Comparison of ENCODE assay signal across 2 cellular contexts in the genomic region with DNA sequence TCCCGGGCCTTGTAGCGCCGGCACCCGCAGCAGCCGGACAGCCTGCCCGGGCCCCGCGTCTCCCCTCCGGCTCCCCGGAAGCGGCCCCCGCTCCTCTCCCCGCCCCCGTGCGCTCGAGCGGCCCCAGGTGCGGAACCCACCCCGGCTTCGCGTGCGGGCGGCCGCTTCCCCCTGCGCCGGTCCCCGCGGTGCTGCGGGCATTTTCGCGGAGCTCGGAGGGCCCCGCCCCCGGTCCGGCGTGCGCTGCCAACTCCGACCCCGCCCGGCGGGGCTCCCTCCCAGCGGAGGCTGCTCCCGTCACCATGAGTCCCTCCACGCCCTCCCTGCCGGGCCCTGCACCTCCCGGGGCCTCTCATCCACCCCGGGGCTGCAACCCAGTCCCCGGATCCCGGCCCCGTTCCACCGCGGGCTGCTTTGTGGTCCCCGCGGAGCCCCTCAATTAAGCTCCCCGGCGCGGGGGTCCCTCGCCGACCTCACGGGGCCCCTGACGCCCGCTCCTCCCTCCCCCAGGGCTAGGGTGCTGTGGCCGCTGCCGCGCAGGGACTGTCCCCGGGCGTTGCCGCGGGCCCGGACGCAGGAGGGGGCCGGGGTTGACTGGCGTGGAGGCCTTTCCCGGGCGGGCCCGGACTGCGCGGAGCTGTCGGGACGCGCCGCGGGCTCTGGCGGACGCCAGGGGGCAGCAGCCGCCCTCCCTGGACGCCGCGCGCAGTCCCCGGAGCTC.
TF ChIP-seq lines count a peak whose summit lies in the region.

No MANE protein-coding gene starts in this region.

TF ChIP-seq in HEK293, 187 proteins besides CTCF, POLR2A, EP300 and RAD21 (continued from another document):
- TF ChIP-seq, protein P1, sequence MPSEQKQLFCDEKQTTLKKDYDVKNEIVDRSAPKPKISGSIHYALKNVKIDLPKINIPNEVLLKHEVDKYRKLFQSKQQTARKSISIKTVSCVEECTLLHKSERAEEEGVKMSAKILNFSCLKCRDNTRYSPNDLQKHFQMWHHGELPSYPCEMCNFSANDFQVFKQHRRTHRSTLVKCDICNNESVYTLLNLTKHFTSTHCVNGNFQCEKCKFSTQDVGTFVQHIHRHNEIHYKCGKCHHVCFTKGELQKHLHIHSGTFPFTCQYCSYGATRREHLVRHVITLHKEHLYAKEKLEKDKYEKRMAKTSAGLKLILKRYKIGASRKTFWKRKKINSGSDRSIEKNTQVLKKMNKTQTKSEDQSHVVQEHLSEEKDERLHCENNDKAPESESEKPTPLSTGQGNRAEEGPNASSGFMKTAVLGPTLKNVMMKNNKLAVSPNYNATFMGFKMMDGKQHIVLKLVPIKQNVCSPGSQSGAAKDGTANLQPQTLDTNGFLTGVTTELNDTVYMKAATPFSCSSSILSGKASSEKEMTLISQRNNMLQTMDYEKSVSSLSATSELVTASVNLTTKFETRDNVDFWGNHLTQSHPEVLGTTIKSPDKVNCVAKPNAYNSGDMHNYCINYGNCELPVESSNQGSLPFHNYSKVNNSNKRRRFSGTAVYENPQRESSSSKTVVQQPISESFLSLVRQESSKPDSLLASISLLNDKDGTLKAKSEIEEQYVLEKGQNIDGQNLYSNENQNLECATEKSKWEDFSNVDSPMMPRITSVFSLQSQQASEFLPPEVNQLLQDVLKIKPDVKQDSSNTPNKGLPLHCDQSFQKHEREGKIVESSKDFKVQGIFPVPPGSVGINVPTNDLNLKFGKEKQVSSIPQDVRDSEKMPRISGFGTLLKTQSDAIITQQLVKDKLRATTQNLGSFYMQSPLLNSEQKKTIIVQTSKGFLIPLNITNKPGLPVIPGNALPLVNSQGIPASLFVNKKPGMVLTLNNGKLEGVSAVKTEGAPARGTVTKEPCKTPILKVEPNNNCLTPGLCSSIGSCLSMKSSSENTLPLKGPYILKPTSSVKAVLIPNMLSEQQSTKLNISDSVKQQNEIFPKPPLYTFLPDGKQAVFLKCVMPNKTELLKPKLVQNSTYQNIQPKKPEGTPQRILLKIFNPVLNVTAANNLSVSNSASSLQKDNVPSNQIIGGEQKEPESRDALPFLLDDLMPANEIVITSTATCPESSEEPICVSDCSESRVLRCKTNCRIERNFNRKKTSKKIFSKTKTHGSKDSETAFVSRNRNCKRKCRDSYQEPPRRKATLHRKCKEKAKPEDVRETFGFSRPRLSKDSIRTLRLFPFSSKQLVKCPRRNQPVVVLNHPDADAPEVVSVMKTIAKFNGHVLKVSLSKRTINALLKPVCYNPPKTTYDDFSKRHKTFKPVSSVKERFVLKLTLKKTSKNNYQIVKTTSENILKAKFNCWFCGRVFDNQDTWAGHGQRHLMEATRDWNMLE (tag by site-specific recombination; conservative IDR thresholded peaks at IDR 0.05; ENCODE audit: low read depth) = no peak
- TF ChIP-seq, protein P2, sequence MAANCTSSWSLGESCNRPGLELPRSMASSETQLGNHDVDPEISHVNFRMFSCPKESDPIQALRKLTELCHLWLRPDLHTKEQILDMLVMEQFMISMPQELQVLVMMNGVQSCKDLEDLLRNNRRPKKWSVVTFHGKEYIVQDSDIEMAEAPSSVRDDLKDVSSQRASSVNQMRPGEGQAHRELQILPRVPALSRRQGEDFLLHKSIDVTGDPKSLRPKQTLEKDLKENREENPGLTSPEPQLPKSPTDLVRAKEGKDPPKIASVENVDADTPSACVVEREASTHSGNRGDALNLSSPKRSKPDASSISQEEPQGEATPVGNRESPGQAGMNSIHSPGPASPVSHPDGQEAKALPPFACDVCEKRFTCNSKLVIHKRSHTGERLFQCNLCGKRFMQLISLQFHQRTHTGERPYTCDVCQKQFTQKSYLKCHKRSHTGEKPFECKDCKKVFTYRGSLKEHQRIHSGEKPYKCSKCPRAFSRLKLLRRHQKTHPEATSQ (tag by site-specific recombination; IDR thresholded peaks at IDR 0.05) = peak; percentile 29; the same call in 1 of the 2 replicates
- TF ChIP-seq OVOL3 (tag by site-specific recombination; IDR thresholded peaks at IDR 0.05) (no peak), ZNF529 (tag by site-specific recombination; IDR thresholded peaks at IDR 0.05; ENCODE audit: insufficient replicate concordance) (no peak), ZNF24 (tag by site-specific recombination; IDR thresholded peaks at IDR 0.05) (no peak), ZNF747 (tag by site-specific recombination; IDR thresholded peaks at IDR 0.05) (no peak), RBAK (tag by site-specific recombination; IDR thresholded peaks at IDR 0.05) (no peak), KLF8 (tag by site-specific recombination; IDR thresholded peaks at IDR 0.05) (peak; percentile 99), GLIS2 (tag by site-specific recombination; IDR thresholded peaks at IDR 0.05) (peak; percentile 92), ZNF112 (tag by site-specific recombination; IDR thresholded peaks at IDR 0.05) (no peak), REPIN1 (tag by site-specific recombination; IDR thresholded peaks at IDR 0.05; ENCODE audit: low read depth) (no peak), ZNF221 (tag by site-specific recombination; IDR thresholded peaks at IDR 0.05; ENCODE audit: borderline replicate concordance) (no peak), ZNF660 (tag by site-specific recombination; IDR thresholded peaks at IDR 0.05) (peak; percentile 76; the same call in 1 of the 2 replicates)
- TF ChIP-seq, protein P3, sequence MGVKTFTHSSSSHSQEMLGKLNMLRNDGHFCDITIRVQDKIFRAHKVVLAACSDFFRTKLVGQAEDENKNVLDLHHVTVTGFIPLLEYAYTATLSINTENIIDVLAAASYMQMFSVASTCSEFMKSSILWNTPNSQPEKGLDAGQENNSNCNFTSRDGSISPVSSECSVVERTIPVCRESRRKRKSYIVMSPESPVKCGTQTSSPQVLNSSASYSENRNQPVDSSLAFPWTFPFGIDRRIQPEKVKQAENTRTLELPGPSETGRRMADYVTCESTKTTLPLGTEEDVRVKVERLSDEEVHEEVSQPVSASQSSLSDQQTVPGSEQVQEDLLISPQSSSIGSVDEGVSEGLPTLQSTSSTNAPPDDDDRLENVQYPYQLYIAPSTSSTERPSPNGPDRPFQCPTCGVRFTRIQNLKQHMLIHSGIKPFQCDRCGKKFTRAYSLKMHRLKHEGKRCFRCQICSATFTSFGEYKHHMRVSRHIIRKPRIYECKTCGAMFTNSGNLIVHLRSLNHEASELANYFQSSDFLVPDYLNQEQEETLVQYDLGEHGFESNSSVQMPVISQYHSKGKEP (tag by site-specific recombination; IDR thresholded peaks at IDR 0.05) = peak; percentile 15; the same call in 1 of the 2 replicates
- TF ChIP-seq, protein P4, sequence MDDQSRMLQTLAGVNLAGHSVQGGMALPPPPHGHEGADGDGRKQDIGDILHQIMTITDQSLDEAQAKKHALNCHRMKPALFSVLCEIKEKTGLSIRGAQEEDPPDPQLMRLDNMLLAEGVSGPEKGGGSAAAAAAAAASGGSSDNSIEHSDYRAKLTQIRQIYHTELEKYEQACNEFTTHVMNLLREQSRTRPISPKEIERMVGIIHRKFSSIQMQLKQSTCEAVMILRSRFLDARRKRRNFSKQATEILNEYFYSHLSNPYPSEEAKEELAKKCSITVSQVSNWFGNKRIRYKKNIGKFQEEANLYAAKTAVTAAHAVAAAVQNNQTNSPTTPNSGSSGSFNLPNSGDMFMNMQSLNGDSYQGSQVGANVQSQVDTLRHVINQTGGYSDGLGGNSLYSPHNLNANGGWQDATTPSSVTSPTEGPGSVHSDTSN (CRISPR knock-in tag; IDR thresholded peaks at IDR 0.05) = no peak

TF ChIP-seq in K562, 482 proteins besides CTCF, POLR2A, EP300 and RAD21 (continued from another document and continues in another):
- TF ChIP-seq, protein P5, sequence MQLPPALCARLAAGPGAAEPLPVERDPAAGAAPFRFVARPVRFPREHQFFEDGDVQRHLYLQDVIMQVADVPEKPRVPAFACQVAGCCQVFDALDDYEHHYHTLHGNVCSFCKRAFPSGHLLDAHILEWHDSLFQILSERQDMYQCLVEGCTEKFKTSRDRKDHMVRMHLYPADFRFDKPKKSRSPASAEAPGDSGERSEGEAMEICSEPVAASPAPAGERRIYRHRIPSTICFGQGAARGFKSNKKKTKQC (CRISPR knock-in tag; IDR thresholded peaks at IDR 0.05) = peak; percentile 82
- TF ChIP-seq HNRNPL (IDR thresholded peaks at IDR 0.05; ENCODE audit: low read depth, low read length) (peak; percentile 18; the same call in 1 of the 2 replicates), ZNF197 (CRISPR knock-in tag; IDR thresholded peaks at IDR 0.05; ENCODE audit: low read depth) (no peak), MAZ (CRISPR knock-in tag; conservative IDR thresholded peaks at IDR 0.05 in 1 of 2, IDR thresholded peaks at IDR 0.05 in 1 of 2) (peak; percentile 83 to 96), CREB1 (IDR thresholded peaks at IDR 0.05) (no peak), CREB1 (CRISPR knock-in tag; IDR thresholded peaks at IDR 0.05) (peak; percentile 56; the same call in 1 of the 2 replicates), LARP7 (IDR thresholded peaks at IDR 0.05) (no peak), SMC3 (conservative IDR thresholded peaks at IDR 0.05; ENCODE audit: insufficient read depth, low read depth, low read length) (peak; percentile 95), NR2C2 (CRISPR knock-in tag; IDR thresholded peaks at IDR 0.05) (no peak), NR2C2 (tag; IDR thresholded peaks at IDR 0.05) (peak; percentile 20; the same call in 1 of the 2 replicates), CBX1 (IDR thresholded peaks at IDR 0.05; ENCODE audit: low read depth) (peak; percentile 56; the same call in 1 of the 2 replicates), MXI1 (IDR thresholded peaks at IDR 0.05; ENCODE audit: low read depth, low read length) (0 out of 2 replicates have a peak, but pooled peaks have one; percentile 12), POLR2G (IDR thresholded peaks at IDR 0.05; ENCODE audit: low read depth, low read length) (peak; percentile 88), KDM1A (IDR thresholded peaks at IDR 0.05) (peak in 1 of 2 experiments; percentile 10; a peak in 1 of 4 replicates), ZNF830 (CRISPR knock-in tag; IDR thresholded peaks at IDR 0.05) (peak; percentile 87; the same call in 1 of the 2 replicates), ATF1 (CRISPR knock-in tag; IDR thresholded peaks at IDR 0.05) (no peak), ATF1 (tag; IDR thresholded peaks at IDR 0.05) (peak; percentile 79), SAFB (IDR thresholded peaks at IDR 0.05; ENCODE audit: borderline replicate concordance, low read depth, low read length) (peak; percentile 80), E2F3 (CRISPR knock-in tag; IDR thresholded peaks at IDR 0.05) (0 out of 2 replicates have a peak, but pooled peaks have one; percentile 7), HDAC1 (IDR thresholded peaks at IDR 0.05) (peak in 1 of 2 experiments; percentile 37; a peak in 2 of 4 replicates), STAG1 (CRISPR knock-in tag; IDR thresholded peaks at IDR 0.05; ENCODE audit: borderline replicate concordance) (peak; percentile 72; the same call in 1 of the 2 replicates), NONO (IDR thresholded peaks at IDR 0.05; ENCODE audit: low read depth in 2 of 2, low read length in 1 of 2) (peak; percentile 86 to 92), RBM25 (IDR thresholded peaks at IDR 0.05; ENCODE audit: low read depth, low read length, severe bottlenecking) (peak; percentile 67), ZNF444 (CRISPR knock-in tag; IDR thresholded peaks at IDR 0.05) (peak; percentile 14; the same call in 1 of the 2 replicates), FOSL1 (tag; conservative IDR thresholded peaks at IDR 0.05) (peak; percentile 39; the same call in 1 of the 2 replicates), TGIF2 (CRISPR knock-in tag; IDR thresholded peaks at IDR 0.05) (peak; percentile 91), CTBP1 (IDR thresholded peaks at IDR 0.05; ENCODE audit: borderline replicate concordance) (peak; percentile 94), TCF3 (CRISPR knock-in tag; IDR thresholded peaks at IDR 0.05) (no peak)
- TF ChIP-seq, protein P6, sequence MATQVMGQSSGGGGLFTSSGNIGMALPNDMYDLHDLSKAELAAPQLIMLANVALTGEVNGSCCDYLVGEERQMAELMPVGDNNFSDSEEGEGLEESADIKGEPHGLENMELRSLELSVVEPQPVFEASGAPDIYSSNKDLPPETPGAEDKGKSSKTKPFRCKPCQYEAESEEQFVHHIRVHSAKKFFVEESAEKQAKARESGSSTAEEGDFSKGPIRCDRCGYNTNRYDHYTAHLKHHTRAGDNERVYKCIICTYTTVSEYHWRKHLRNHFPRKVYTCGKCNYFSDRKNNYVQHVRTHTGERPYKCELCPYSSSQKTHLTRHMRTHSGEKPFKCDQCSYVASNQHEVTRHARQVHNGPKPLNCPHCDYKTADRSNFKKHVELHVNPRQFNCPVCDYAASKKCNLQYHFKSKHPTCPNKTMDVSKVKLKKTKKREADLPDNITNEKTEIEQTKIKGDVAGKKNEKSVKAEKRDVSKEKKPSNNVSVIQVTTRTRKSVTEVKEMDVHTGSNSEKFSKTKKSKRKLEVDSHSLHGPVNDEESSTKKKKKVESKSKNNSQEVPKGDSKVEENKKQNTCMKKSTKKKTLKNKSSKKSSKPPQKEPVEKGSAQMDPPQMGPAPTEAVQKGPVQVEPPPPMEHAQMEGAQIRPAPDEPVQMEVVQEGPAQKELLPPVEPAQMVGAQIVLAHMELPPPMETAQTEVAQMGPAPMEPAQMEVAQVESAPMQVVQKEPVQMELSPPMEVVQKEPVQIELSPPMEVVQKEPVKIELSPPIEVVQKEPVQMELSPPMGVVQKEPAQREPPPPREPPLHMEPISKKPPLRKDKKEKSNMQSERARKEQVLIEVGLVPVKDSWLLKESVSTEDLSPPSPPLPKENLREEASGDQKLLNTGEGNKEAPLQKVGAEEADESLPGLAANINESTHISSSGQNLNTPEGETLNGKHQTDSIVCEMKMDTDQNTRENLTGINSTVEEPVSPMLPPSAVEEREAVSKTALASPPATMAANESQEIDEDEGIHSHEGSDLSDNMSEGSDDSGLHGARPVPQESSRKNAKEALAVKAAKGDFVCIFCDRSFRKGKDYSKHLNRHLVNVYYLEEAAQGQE (CRISPR knock-in tag; IDR thresholded peaks at IDR 0.05; ENCODE audit: low read depth) = 0 out of 2 replicates have a peak, but pooled peaks have one; percentile 51
- TF ChIP-seq, protein P7, sequence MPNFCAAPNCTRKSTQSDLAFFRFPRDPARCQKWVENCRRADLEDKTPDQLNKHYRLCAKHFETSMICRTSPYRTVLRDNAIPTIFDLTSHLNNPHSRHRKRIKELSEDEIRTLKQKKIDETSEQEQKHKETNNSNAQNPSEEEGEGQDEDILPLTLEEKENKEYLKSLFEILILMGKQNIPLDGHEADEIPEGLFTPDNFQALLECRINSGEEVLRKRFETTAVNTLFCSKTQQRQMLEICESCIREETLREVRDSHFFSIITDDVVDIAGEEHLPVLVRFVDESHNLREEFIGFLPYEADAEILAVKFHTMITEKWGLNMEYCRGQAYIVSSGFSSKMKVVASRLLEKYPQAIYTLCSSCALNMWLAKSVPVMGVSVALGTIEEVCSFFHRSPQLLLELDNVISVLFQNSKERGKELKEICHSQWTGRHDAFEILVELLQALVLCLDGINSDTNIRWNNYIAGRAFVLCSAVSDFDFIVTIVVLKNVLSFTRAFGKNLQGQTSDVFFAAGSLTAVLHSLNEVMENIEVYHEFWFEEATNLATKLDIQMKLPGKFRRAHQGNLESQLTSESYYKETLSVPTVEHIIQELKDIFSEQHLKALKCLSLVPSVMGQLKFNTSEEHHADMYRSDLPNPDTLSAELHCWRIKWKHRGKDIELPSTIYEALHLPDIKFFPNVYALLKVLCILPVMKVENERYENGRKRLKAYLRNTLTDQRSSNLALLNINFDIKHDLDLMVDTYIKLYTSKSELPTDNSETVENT (CRISPR knock-in tag; IDR thresholded peaks at IDR 0.05) = peak; percentile 83
- TF ChIP-seq, protein P8, sequence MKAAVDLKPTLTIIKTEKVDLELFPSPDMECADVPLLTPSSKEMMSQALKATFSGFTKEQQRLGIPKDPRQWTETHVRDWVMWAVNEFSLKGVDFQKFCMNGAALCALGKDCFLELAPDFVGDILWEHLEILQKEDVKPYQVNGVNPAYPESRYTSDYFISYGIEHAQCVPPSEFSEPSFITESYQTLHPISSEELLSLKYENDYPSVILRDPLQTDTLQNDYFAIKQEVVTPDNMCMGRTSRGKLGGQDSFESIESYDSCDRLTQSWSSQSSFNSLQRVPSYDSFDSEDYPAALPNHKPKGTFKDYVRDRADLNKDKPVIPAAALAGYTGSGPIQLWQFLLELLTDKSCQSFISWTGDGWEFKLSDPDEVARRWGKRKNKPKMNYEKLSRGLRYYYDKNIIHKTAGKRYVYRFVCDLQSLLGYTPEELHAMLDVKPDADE (conservative IDR thresholded peaks at IDR 0.05; ENCODE audit: control insufficient read depth, low read depth, low read length) = 0 out of 2 replicates have a peak, but pooled peaks have one; percentile 8
